18 cellular contexts compared by ENCODE assay signal in the genomic region with DNA sequence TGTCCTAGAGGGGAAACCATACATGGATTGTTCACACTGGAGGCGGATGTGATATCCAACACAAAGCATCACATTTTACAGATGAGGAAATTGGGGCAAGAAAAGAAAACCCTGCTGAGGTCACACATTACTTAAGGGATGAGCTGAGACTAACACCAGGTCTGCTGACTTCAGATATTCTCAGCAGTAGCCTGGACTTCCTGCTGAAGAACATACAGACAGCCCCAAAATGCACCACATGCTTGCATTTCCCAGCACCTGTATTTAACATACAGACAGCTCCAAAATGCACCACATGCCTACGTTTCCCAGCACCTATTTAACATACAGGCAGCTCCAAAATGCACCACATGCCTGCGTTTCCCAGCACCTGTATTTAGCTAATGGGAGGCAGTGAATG. TPM values are rescaled to one million over a fixed set of nuclear protein-coding genes. Genes with fewer than 3 reads are reported as not detected.
DNase-seq lines count a peak whose midpoint lies in the region; ATAC-seq lines count a peak whose summit lies in the region.
"Had no signal": no experiment of that assay in that cellular context is flagged by ENCODE, and none has a peak within 500 bp of the region (broad histone marks: within the 10 kb centered on the region; RNA-seq: fewer than 3 reads in every experiment).

No MANE protein-coding gene starts in this region.

- peaks cover 89% of the 10 kb centered on the region for H3K4me1 Mint-ChIP-seq in activated naive CD4-positive, alpha-beta T cell treated with anti-CD3 and anti-CD28 coated beads for 36 hours (ENCODE audit: low read depth)
- peaks cover 64% of the 10 kb centered on the region for H3K4me1 Mint-ChIP-seq in T-helper 17 cell
- peaks cover 78% of the 10 kb centered on the region for H3K4me1 Mint-ChIP-seq in central memory CD8-positive, alpha-beta T cell
- peaks cover 92% of the 10 kb centered on the region for H3K4me1 Mint-ChIP-seq in stimulated activated naive CD8-positive, alpha-beta T cell treated with anti-CD3 and anti-CD28 coated beads, Interleukin-15, amount 100 ng/mL, for 72 hours

- H3K9me3 Mint-ChIP-seq in activated naive CD4-positive, alpha-beta T cell treated with anti-CD3 and anti-CD28 coated beads for 36 hours, result no peaks in the 10 kb centered on the region
- no peaks in the 10 kb centered on the region for H3K9me3 Mint-ChIP-seq in central memory CD8-positive, alpha-beta T cell
- no peaks in the 10 kb centered on the region for H3K9me3 Mint-ChIP-seq in stimulated activated naive CD8-positive, alpha-beta T cell treated with anti-CD3 and anti-CD28 coated beads, Interleukin-15, amount 100 ng/mL, for 72 hours

- DNase-seq in activated naive CD4-positive, alpha-beta T cell treated with anti-CD3 and anti-CD28 coated beads for 36 hours, result peak; percentile 66
- DNase-seq in activated naive CD4-positive, alpha-beta T cell (lab: John Stamatoyannopoulos, UW), result no peak
- DNase-seq in T-helper 17 cell (no peak), NCI-H524 treated with DMSO at 0.1 percent for 48 hours (lab: John Stamatoyannopoulos, UW) (no peak), dermis blood vessel endothelial cell (no peak)
- DNase-seq in central memory CD8-positive, alpha-beta T cell (ENCODE audit: low spot score in 2 of 2), result no peak
- DNase-seq in stimulated activated naive CD8-positive, alpha-beta T cell treated with anti-CD3 and anti-CD28 coated beads, Interleukin-15, amount 100 ng/mL, for 72 hours, result no peak
- DNase-seq: activated CD4-positive, alpha-beta T cell treated with anti-CD3 and anti-CD28 coated beads for 4 hours; foreskin fibroblast; heart right ventricle; left colon; NCI-H1092 treated with DMSO at 0.1 percent for 48 hours; NCI-H187 treated with DMSO at 0.1 percent for 48 hours; NCI-H526 treated with DMSO at 0.1 percent for 48 hours; occipital lobe; RPMI8226 had no signal

- CTCF ChIA-PET in activated naive CD4-positive, alpha-beta T cell treated with anti-CD3 and anti-CD28 coated beads for 36 hours (lab: Charles Lee), result interaction anchor here (0.7 to 2.5 kb wide), 3 partner anchors 11 to 315 kb away, joined by 3 to 9 read pairs (median 3); a partner anchor contains a TSS

- H3K27me3 Mint-ChIP-seq in activated naive CD4-positive, alpha-beta T cell treated with anti-CD3 and anti-CD28 coated beads for 36 hours (ENCODE audit: low read depth), result no peaks in the 10 kb centered on the region
- H3K27me3 Mint-ChIP-seq in T-helper 17 cell, result no peaks in the 10 kb centered on the region
- no peaks in the 10 kb centered on the region for H3K27me3 Mint-ChIP-seq in central memory CD8-positive, alpha-beta T cell
- H3K27me3 Mint-ChIP-seq in stimulated activated naive CD8-positive, alpha-beta T cell treated with anti-CD3 and anti-CD28 coated beads, Interleukin-15, amount 100 ng/mL, for 72 hours, result no peaks in the 10 kb centered on the region

- no peaks in the 10 kb centered on the region for H3K9me3 ChIP-seq in T-helper 17 cell (ENCODE audit: control insufficient read depth, low read length, poor library complexity, severe bottlenecking)
- H3K9me3 ChIP-seq: BLaER1, heart right ventricle had no signal

- H3K27ac Mint-ChIP-seq in activated naive CD4-positive, alpha-beta T cell treated with anti-CD3 and anti-CD28 coated beads for 36 hours, result peak overlapping the region; percentile 93
- peak overlapping the region; percentile 98 for H3K27ac Mint-ChIP-seq in T-helper 17 cell
- H3K27ac Mint-ChIP-seq in central memory CD8-positive, alpha-beta T cell (ENCODE audit: low read depth), result peak overlapping the region; percentile 87
- peak overlapping the region in 1 of 2 donors; percentile 28 for H3K27ac Mint-ChIP-seq in stimulated activated naive CD8-positive, alpha-beta T cell treated with anti-CD3 and anti-CD28 coated beads, Interleukin-15, amount 100 ng/mL, for 72 hours

- H3K4me3 Mint-ChIP-seq in activated naive CD4-positive, alpha-beta T cell treated with anti-CD3 and anti-CD28 coated beads for 36 hours, result no peak overlapping the region
- H3K4me3 Mint-ChIP-seq in T-helper 17 cell, result peak overlapping the region; percentile 98
- peak overlapping the region; percentile 23 for H3K4me3 Mint-ChIP-seq in central memory CD8-positive, alpha-beta T cell
- H3K4me3 Mint-ChIP-seq in stimulated activated naive CD8-positive, alpha-beta T cell treated with anti-CD3 and anti-CD28 coated beads, Interleukin-15, amount 100 ng/mL, for 72 hours, result peak overlapping the region; percentile 10 to 32

- peaks cover 24% of the 10 kb centered on the region for H3K36me3 Mint-ChIP-seq in activated naive CD4-positive, alpha-beta T cell treated with anti-CD3 and anti-CD28 coated beads for 36 hours (ENCODE audit: low read depth)
- peaks cover 3% of the 10 kb centered on the region for H3K36me3 Mint-ChIP-seq in T-helper 17 cell (ENCODE audit: low read depth)
- H3K36me3 Mint-ChIP-seq in central memory CD8-positive, alpha-beta T cell (ENCODE audit: insufficient read depth), result peaks cover 22% of the 10 kb centered on the region

- peak; percentile 66 for ATAC-seq in T-helper 17 cell
- ATAC-seq in central memory CD8-positive, alpha-beta T cell (replicated peaks; ENCODE audit: extremely low read depth, poor library complexity, severe bottlenecking), result peak; percentile 72
- peak; percentile 53 for ATAC-seq in stimulated activated naive CD8-positive, alpha-beta T cell treated with anti-CD3 and anti-CD28 coated beads, Interleukin-15, amount 100 ng/mL, for 72 hours
- ATAC-seq: heart right ventricle, left colon had no signal

- intact Hi-C loops in activated naive CD4-positive, alpha-beta T cell treated with anti-CD3 and anti-CD28 coated beads for 36 hours (cut with micrococcal nuclease), result loop anchor here (10.0 kb wide), 1 partner anchor 874 kb away; a partner anchor contains a TSS

RNA-seq across cellular contexts. Expression of a gene that starts 11.2 kb away (rescaled TPM):
- total RNA-seq in activated naive CD4-positive, alpha-beta T cell treated with anti-CD3 and anti-CD28 coated beads for 36 hours, result 10 to 100 TPM; 32.1 to 32.3 TPM
- total RNA-seq in T-helper 17 cell, result 10 to 100 TPM; 44.1 to 65.3 TPM
- total RNA-seq in dermis blood vessel endothelial cell, result 203 and 350 TPM in 2 replicates
- total RNA-seq: myocyte had no signal

RNA-seq across cellular contexts. Expression of a gene that starts 32.0 kb away (rescaled TPM):
- 1 to 10 TPM; 5.1 to 5.3 TPM for total RNA-seq in activated naive CD4-positive, alpha-beta T cell treated with anti-CD3 and anti-CD28 coated beads for 36 hours
- total RNA-seq in T-helper 17 cell, result 10 to 100 TPM; 14.1 to 23.0 TPM
- 28.2 and 31.1 TPM in 2 replicates for total RNA-seq in dermis blood vessel endothelial cell
- total RNA-seq: myocyte had no signal

RNA-seq across cellular contexts. Expression of a gene that starts 51.8 kb away (rescaled TPM):
- total RNA-seq in activated naive CD4-positive, alpha-beta T cell treated with anti-CD3 and anti-CD28 coated beads for 36 hours, result not detected
- total RNA-seq in T-helper 17 cell (not detected), dermis blood vessel endothelial cell (not detected in 2 replicates)
- total RNA-seq: myocyte had no signal

RNA-seq across cellular contexts. Expression of a gene that starts 52.2 kb away (rescaled TPM):
- not detected for total RNA-seq in activated naive CD4-positive, alpha-beta T cell treated with anti-CD3 and anti-CD28 coated beads for 36 hours
- total RNA-seq in T-helper 17 cell, result under 1 TPM in 1 of 2 donors, not detected in 1; 0.20 TPM
- not detected in 2 replicates for total RNA-seq in dermis blood vessel endothelial cell
- total RNA-seq: myocyte had no signal
